ENCODE assay signal across 9 cellular contexts in the genomic region with DNA sequence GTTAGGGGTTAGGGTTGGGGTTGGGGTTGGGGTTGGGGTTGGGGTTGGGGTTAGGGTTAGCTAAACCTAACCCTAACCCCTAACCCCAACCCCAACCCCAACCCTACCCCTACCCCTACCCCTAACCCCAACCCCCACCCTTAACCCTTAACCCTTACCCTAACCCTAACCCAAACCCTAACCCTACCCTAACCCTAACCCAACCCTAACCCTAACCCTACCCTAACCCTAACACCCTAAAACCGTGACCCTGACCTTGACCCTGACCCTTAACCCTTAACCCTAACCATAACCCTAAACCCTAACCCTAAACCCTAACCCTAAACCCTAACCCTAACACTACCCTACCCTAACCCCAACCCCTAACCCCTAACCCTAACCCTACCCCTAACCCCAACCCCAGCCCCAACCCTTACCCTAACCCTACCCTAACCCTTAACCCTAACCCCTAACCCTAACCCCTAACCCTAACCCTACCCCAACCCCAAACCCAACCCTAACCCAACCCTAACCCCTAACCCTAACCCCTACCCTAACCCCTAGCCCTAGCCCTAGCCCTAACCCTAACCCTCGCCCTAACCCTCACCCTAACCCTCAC. TPM values are rescaled to one million over a fixed set of nuclear protein-coding genes. Genes with fewer than 3 reads are reported as not detected.
A peak's percentile ranks its signal among the peaks of the same experiment; 100 is the strongest.
DNase-seq lines count a peak whose midpoint lies in the region; ATAC-seq, FAIRE-seq and TF ChIP-seq lines count a peak whose summit lies in the region.
"Had no signal": no experiment of that assay in that cellular context is flagged by ENCODE, and none has a peak within 500 bp of the region (broad histone marks: within the 10 kb centered on the region; RNA-seq: fewer than 3 reads in every experiment).

No MANE protein-coding gene starts in this region.

- H3K27ac ChIP-seq in PC-9 (no peak overlapping the region), esophagus muscularis mucosa (replicated peaks in 1 of 4) (peak overlapping the region; percentile 90 to 95 (median 91)), pancreas (peak overlapping the region in 2 of 4 donors; percentile 28 to 54)

- no peak for TF ChIP-seq EP300 in esophagus muscularis mucosa (IDR thresholded peaks at IDR 0.05)

- POLR2A ChIA-PET in PC-9 (lab: Charles Lee; ENCODE audit: unreplicated experiment), result no interaction called here

- no peak for TF ChIP-seq CTCF in GM06990 (IDR thresholded peaks at IDR 0.05; ENCODE audit: insufficient read depth, low read length, poor library complexity, severe bottlenecking)
- no peak for TF ChIP-seq CTCF in PC-9 (conservative IDR thresholded peaks at IDR 0.05)
- no peak for TF ChIP-seq CTCF in esophagus muscularis mucosa (IDR thresholded peaks at IDR 0.05)
- TF ChIP-seq CTCF in pancreas (IDR thresholded peaks at IDR 0.05), result no peak

- no peaks in the 10 kb centered on the region for H3K9me3 ChIP-seq in PC-9 (ENCODE audit: insufficient read depth, low read depth)
- no peaks in the 10 kb centered on the region for H3K9me3 ChIP-seq in esophagus muscularis mucosa
- no peaks in the 10 kb centered on the region for H3K9me3 ChIP-seq in pancreas

- peak; percentile 55 to 81 (median 67) for ATAC-seq in pancreas
- no peak for ATAC-seq in GM19395 (IDR thresholded peaks at IDR 0.05; ENCODE audit: unreplicated experiment)
- no peak for ATAC-seq in GM18511 (IDR thresholded peaks at IDR 0.05; ENCODE audit: unreplicated experiment)

- no TSS peak for BruUV-seq in PC-9 (replicated peaks; lab: Mats Ljungman, UMichigan)

- H3K4me2 ChIP-seq in PC-9, result no peak overlapping the region

- no peaks in the 10 kb centered on the region for H4K20me1 ChIP-seq in PC-9 (ENCODE audit: insufficient read depth)

- H3K9me2 ChIP-seq in PC-9 (ENCODE audit: insufficient read depth), result no peaks in the 10 kb centered on the region

- H3K4me3 ChIP-seq in GM06990 (replicated peaks; ENCODE audit: low read depth, low read length), result peak overlapping the region; percentile 65
- peak overlapping the region; percentile 33; the same call in 1 of the 2 replicates for H3K4me3 ChIP-seq in PC-9
- H3K4me3 ChIP-seq in esophagus muscularis mucosa, result peak overlapping the region; percentile 61 to 90 (median 68)
- H3K4me3 ChIP-seq in pancreas, result peak overlapping the region in 2 of 4 donors; percentile 30 to 46

- no peak for FAIRE-seq in pancreas (lab: Jason Lieb, UNC)
- FAIRE-seq: frontal cortex had no signal

- intact Hi-C loops in PC-9 (cut with micrococcal nuclease; ENCODE audit: unreplicated experiment), result no loop called here
- intact Hi-C loops in esophagus muscularis mucosa (cut with DNase I), result no loop called here
- intact Hi-C loops in pancreas (cut with DNase I), result no loop called here

- H3K27me3 ChIP-seq in GM06990 (replicated peaks; ENCODE audit: control insufficient read depth, insufficient read depth, low read length) (no peaks in the 10 kb centered on the region), PC-9 (ENCODE audit: insufficient read depth, low read depth) (no peaks in the 10 kb centered on the region), esophagus muscularis mucosa (no peaks in the 10 kb centered on the region), pancreas (no peaks in the 10 kb centered on the region)

- CTCF ChIA-PET in PC-9 (lab: Charles Lee), result no interaction called here

- no peak for TF ChIP-seq POLR2A in esophagus muscularis mucosa (IDR thresholded peaks at IDR 0.05; ENCODE audit: low read depth)

- H3K36me3 ChIP-seq in GM06990 (ENCODE audit: control insufficient read depth, insufficient read depth, low read length) (no peaks in the 10 kb centered on the region), PC-9 (ENCODE audit: low read depth) (no peaks in the 10 kb centered on the region), esophagus muscularis mucosa (peaks cover 0 to 5% (median 4%) of the 10 kb centered on the region in 4 donors), pancreas (no peaks in the 10 kb centered on the region)

- no peak for DNase-seq in GM06990 (ENCODE audit: extremely low read depth, insufficient read length)
- no peak for DNase-seq in PC-9
- no peak for DNase-seq in esophagus muscularis mucosa (ENCODE audit: extremely low spot score)
- DNase-seq in pancreas, result no peak
- no peak for DNase-seq in pons (ENCODE audit: low spot score)
- no peak for DNase-seq in NCI-H2227 treated with DMSO at 0.1 percent for 48 hours (lab: John Stamatoyannopoulos, UW)

- no peaks in the 10 kb centered on the region for H3F3A ChIP-seq in PC-9 (ENCODE audit: insufficient read depth, low read depth)

- H3K79me2 ChIP-seq in PC-9 (ENCODE audit: low read depth), result no peaks in the 10 kb centered on the region

- H3K4me1 ChIP-seq in PC-9 (replicated peaks; ENCODE audit: insufficient read depth) (no peaks in the 10 kb centered on the region), esophagus muscularis mucosa (peaks cover 0 to 16% (median 6%) of the 10 kb centered on the region in 4 donors), pancreas (no peaks in the 10 kb centered on the region)

- 58% methylated on average over 2 of the region's 2 CpGs for WGBS in esophagus muscularis mucosa
- WGBS in pancreas, 2 donors, result 24 to 57% methylated on average over 1 to 2 of the region's 2 CpGs

- no peak overlapping the region for H2AFZ ChIP-seq in PC-9

RNA-seq across cellular contexts. Expression of a gene that starts 24.1 kb away (rescaled TPM):
- total RNA-seq in PC-9 (2021) (19.3 and 27.7 TPM in 2 replicates), esophagus muscularis mucosa (10 to 100 TPM in 2 of 4 donors, 1 to 10 TPM in 2; 6.5 to 17.9 (median 9.1) TPM), pancreas (10 to 100 TPM in 1 of 6 donors, 1 to 10 TPM in 5; 5.2 to 12.5 (median 7.1) TPM)
- polyA plus RNA-seq in pancreas, result 10 to 100 TPM; 15.6 to 17.7 TPM

Comparison
In these comparisons a context has a peak if more than half of its experiments do, and no peak if none do; other contexts are left out.
1. ATAC-seq: peak in pancreas (4 of 4); none in GM19395 (single experiment) and GM18511 (single experiment).